Comparison of ENCODE assay signal across 8 cellular contexts in the genomic region with DNA sequence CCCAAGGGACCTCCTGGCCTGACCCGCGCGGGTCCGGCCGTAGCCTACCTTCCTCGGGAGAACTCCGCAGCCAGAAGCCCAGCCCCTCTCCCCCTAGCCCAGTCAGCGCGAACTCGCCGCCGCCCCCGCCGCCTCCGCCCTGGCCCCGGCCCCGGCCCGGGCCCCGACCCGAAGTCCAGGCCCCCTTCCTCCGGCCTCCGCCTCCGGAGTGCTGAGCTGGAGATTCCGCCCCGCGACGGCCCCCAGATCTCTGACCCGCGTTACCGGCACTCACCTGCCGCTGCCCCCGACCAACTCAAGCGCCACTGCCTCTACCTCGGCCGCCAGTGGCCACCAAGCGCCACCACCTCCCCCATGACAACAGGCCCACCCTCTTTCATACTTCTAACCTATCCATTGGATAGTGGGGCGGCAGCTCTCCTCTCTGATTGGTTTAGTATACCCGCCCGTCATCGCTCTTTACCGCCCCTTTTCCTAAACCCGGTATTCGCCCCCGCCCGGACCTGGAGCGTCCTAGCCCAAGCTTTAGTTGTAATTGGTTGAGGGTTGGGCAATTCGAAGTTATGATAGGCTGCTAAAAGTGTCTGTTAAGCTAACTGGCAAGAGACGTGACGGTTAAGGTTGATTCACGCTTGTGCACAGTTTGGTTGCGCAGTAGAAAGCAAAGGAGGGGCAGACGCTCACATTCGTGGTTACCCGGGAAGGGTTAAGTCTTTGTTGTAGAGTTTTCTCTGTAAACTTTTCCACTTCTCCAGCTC.
DNase-seq lines count a peak whose midpoint lies in the region; ATAC-seq, FAIRE-seq and TF ChIP-seq lines count a peak whose summit lies in the region.

A gene (minus strand): TSS at position 328 of the 758 bp plus-strand sequence. CDS start 102,795 bp downstream, outside the sequence.

- no peak for TF ChIP-seq CTCF in AG10803 (conservative IDR thresholded peaks at IDR 0.05; ENCODE audit: low read length)

- peak; percentile 98 for FAIRE-seq in islet of Langerhans (lab: Jason Lieb, UNC)

- H3K4me3 ChIP-seq in AG10803 (ENCODE audit: low read length), result peak within 1 kb of the TSS; percentile 82

- DNase-seq in AG10803 (ENCODE audit: low read depth) (peak; percentile 100), NCI-H446 treated with DMSO at 0.1 percent for 48 hours (lab: John Stamatoyannopoulos, UW) (peak; percentile 99), cerebellar cortex (ENCODE audit: low spot score) (peak; percentile 100)
- peak; percentile 89 for DNase-seq in stimulated activated CD4-positive, alpha-beta T cell treated with anti-CD3 and anti-CD28 coated beads, Interleukin-12 subunit alpha, Interleukin-12 subunit beta, amount 100 ng/mL, for 4 hours

- ATAC-seq in GM19035 (IDR thresholded peaks at IDR 0.05; ENCODE audit: unreplicated experiment) (peak; percentile 94), HG03354 (IDR thresholded peaks at IDR 0.05; ENCODE audit: poor library complexity, severe bottlenecking, unreplicated experiment) (peak; percentile 94)
- ATAC-seq in activated CD4-positive, CD25-positive, alpha-beta regulatory T cell treated with anti-CD3 and anti-CD28 coated beads, Interleukin-2, amount 50 U/mL, for 24 hours, result peak; percentile 95 to 99

Comparison
In these comparisons a context has a peak if more than half of its experiments do, and no peak if none do; other contexts are left out.
1. Peak in every context shown above with its lines: DNase-seq, ATAC-seq and H3K4me3 ChIP-seq.